In the genomic region with DNA sequence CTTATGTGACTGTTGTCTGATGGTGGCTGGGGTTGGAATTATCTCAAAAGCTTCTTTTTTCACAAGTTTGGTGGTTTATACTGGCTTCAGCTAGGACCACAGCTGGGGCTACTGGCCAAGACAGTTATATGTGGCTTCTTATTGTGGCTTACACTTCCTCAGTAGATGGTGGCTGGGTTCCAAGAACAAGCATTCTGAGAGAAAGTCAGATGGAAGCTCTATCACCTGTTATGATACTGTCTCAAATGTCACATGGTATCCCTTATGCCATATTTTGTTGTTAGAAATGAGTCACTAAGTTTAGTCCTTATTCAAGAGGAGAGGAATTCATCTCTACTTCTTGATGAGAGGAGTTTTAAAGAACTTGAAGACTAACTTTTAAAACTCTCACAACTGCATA, we compare ENCODE assay signal across 8 cellular contexts. TPM values are rescaled to one million over a fixed set of nuclear protein-coding genes. Genes with fewer than 3 reads are reported as not detected.
DNase-seq lines count a peak whose midpoint lies in the region; ATAC-seq and TF ChIP-seq lines count a peak whose summit lies in the region.

No MANE protein-coding gene starts in this region.

- no peak overlapping the region for H3K56ac ChIP-seq in mesendoderm (ENCODE audit: low read length)

- ATAC-seq in GM18858 (IDR thresholded peaks at IDR 0.05; ENCODE audit: unreplicated experiment): peak; percentile 92

- H2AFZ ChIP-seq in GM23248: no peak overlapping the region

- intact Hi-C loops in uterus (cut with DNase I; ENCODE audit: low total_unique reads): no loop called here

- no peak for TF ChIP-seq CTCF in uterus (IDR thresholded peaks at IDR 0.05)
- TF ChIP-seq CTCF in coronary artery (IDR thresholded peaks at IDR 0.05): no peak

- H3K79me1 ChIP-seq in mesendoderm (ENCODE audit: low read length): no peaks in the 10 kb centered on the region

- H3K36me3 ChIP-seq in GM23248 (ENCODE audit: low read depth) (peaks cover 49% of the 10 kb centered on the region), KOPT-K1 (ENCODE audit: insufficient read depth, low read length) (peaks cover 10% of the 10 kb centered on the region), uterus (no peaks in the 10 kb centered on the region), mesendoderm (ENCODE audit: control insufficient read depth, insufficient read depth, low read length) (no peaks in the 10 kb centered on the region)

- H3K4me2 ChIP-seq in GM23248 (ENCODE audit: unreplicated experiment) (no peak overlapping the region), mesendoderm (ENCODE audit: low read length) (no peak overlapping the region)

- H3K4me1 ChIP-seq in GM23248 (ENCODE audit: insufficient read depth): peaks cover 31% of the 10 kb centered on the region
- no peaks in the 10 kb centered on the region for H3K4me1 ChIP-seq in uterus
- no peaks in the 10 kb centered on the region for H3K4me1 ChIP-seq in mesendoderm (ENCODE audit: control insufficient read depth, low read depth, low read length)

- H4K5ac ChIP-seq in mesendoderm (ENCODE audit: low read length): no peak overlapping the region

- no peak overlapping the region for H2BK120ac ChIP-seq in mesendoderm (ENCODE audit: low read depth, low read length)

- H3K79me2 ChIP-seq in GM23248 (ENCODE audit: insufficient read depth) (peaks cover 81% of the 10 kb centered on the region), mesendoderm (ENCODE audit: control insufficient read depth, insufficient read depth, low read length) (no peaks in the 10 kb centered on the region)

- no peak overlapping the region for H3K4ac ChIP-seq in mesendoderm (ENCODE audit: low read depth, low read length)

- H3K18ac ChIP-seq in mesendoderm (ENCODE audit: low read length): no peak overlapping the region

- H2BK5ac ChIP-seq in mesendoderm (ENCODE audit: low read length): no peak overlapping the region

- no peak overlapping the region for H2AK5ac ChIP-seq in mesendoderm (ENCODE audit: low read length)

- no peak overlapping the region for H3K9ac ChIP-seq in GM23248
- H3K9ac ChIP-seq in mesendoderm (ENCODE audit: low read length): no peak overlapping the region

- H3K27ac ChIP-seq in GM23248: no peak overlapping the region
- peak overlapping the region; percentile 86 for H3K27ac ChIP-seq in KOPT-K1 (ENCODE audit: low read depth, low read length, poor library complexity, severe bottlenecking)
- no peak overlapping the region for H3K27ac ChIP-seq in uterus
- H3K27ac ChIP-seq in mesendoderm (ENCODE audit: low read depth, low read length): no peak overlapping the region
- H3K27ac ChIP-seq in coronary artery: no peak overlapping the region

- no peak for TF ChIP-seq POLR2A in uterus (IDR thresholded peaks at IDR 0.05)

- no peaks in the 10 kb centered on the region for H3K9me2 ChIP-seq in GM23248 (ENCODE audit: insufficient read depth)

- no peak overlapping the region for H4K8ac ChIP-seq in mesendoderm (ENCODE audit: low read depth, low read length)

- H3F3A ChIP-seq in GM23248 (ENCODE audit: insufficient read depth): peaks cover 13% of the 10 kb centered on the region; the same call in 1 of the 2 replicates

- H3K9me3 ChIP-seq in GM23248 (ENCODE audit: low read depth) (no peaks in the 10 kb centered on the region), KOPT-K1 (ENCODE audit: insufficient read depth, low read length, poor library complexity, severe bottlenecking) (no peaks in the 10 kb centered on the region), uterus (no peaks in the 10 kb centered on the region)

- 0 out of 2 replicates have a peak, but pooled peaks cover 5% of the 10 kb centered on the region for H4K20me1 ChIP-seq in GM23248 (ENCODE audit: insufficient read depth)

- H3K4me3 ChIP-seq in GM23248 (no peak overlapping the region), uterus (no peak overlapping the region), mesendoderm (ENCODE audit: low read length) (no peak overlapping the region), coronary artery (no peak overlapping the region)

- H2BK15ac ChIP-seq in mesendoderm (replicated peaks; ENCODE audit: low read depth): no peak overlapping the region

- H3K27me3 ChIP-seq in GM23248 (replicated peaks; ENCODE audit: insufficient read depth) (no peaks in the 10 kb centered on the region), uterus (no peaks in the 10 kb centered on the region), mesendoderm (ENCODE audit: insufficient read depth, low read length, poor library complexity) (no peaks in the 10 kb centered on the region)

- peak; percentile 26 for DNase-seq in GM23248
- peak; percentile 47 for DNase-seq in fibroblast of peridontal ligament (ENCODE audit: extremely low read depth)
- DNase-seq in uterus: no peak
- no peak for DNase-seq in HuH-7.5 (ENCODE audit: low spot score)
- no peak for DNase-seq in mesendoderm
- DNase-seq in coronary artery (ENCODE audit: low spot score): no peak

- in situ Hi-C loops in GM23248 (cut with MboI): no loop called here

- H3K23ac ChIP-seq in mesendoderm (ENCODE audit: low read length): no peak overlapping the region

RNA-seq across cellular contexts. Expression of gene NDFIP2, which starts 41.6 kb away (rescaled TPM):
- total RNA-seq in GM23248 (2014; rRNA removed; shearing (Covaris generic)): 95.5 and 98.1 TPM in 2 replicates
- 109 and 114 TPM in 2 replicates for polyA plus RNA-seq in GM23248 (2016; fragmentation: Nextera tagmentation; extraction: Ambion mirVana)
- total RNA-seq in uterus: 10 to 100 TPM in 3 of 4 donors, 1 to 10 TPM in 1; 5.1 to 35.4 (median 13.9) TPM
- polyA plus RNA-seq in mesendoderm (2013, experiment 1 of 2): 19.6 TPM
- polyA plus RNA-seq in mesendoderm (2013, experiment 2 of 2): 22.7 TPM

Comparison
In these comparisons a context has a peak if more than half of its experiments do, and no peak if none do; other contexts are left out.
1. DNase-seq: peak in GM23248 (single experiment) and fibroblast of peridontal ligament (single experiment); none in uterus (0 of 2), HuH-7.5 (single experiment), mesendoderm (single experiment) and coronary artery (single experiment).